In the genomic region with DNA sequence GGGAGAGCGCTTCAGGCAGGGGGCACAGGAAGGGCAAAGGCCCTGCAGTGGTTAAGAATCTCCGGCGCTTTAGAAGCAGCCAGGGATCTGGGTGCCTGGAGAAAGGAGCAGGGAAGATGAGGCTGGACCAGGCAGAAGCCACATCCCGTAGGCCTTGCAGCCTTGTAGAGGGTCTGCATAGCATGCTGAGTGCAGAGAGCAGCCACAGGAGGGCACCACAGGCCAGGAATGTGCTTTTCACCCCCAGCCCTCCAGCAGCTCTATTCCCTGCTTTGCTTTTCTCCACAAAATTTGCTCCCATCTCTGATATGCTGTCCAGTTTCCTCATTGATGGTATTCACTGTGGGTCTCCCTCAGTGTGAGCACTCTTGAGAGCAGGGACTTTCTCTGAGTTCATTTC, we compare ENCODE assay signal across 1 cellular context.
TF ChIP-seq lines count a peak whose summit lies in the region.

No MANE protein-coding gene starts in this region.

TF ChIP-seq in HepG2, 621 proteins besides CTCF, POLR2A, EP300 and RAD21:
- TF ChIP-seq, protein P1, sequence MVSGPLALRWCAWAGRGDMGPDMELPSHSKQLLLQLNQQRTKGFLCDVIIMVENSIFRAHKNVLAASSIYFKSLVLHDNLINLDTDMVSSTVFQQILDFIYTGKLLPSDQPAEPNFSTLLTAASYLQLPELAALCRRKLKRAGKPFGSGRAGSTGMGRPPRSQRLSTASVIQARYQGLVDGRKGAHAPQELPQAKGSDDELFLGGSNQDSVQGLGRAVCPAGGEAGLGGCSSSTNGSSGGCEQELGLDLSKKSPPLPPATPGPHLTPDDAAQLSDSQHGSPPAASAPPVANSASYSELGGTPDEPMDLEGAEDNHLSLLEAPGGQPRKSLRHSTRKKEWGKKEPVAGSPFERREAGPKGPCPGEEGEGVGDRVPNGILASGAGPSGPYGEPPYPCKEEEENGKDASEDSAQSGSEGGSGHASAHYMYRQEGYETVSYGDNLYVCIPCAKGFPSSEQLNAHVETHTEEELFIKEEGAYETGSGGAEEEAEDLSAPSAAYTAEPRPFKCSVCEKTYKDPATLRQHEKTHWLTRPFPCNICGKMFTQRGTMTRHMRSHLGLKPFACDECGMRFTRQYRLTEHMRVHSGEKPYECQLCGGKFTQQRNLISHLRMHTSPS (CRISPR knock-in tag; IDR thresholded peaks at IDR 0.05; ENCODE audit: low read depth), result no peak
- TF ChIP-seq RBM39 (IDR thresholded peaks at IDR 0.05; ENCODE audit: low read depth, low read length, poor library complexity, severe bottlenecking) (no peak), MED13 (CRISPR knock-in tag; IDR thresholded peaks at IDR 0.05) (no peak), XRCC5 (optimal IDR thresholded peaks at IDR 0.05; ENCODE audit: low read length) (peak; percentile 65), HOXA3 (CRISPR knock-in tag; IDR thresholded peaks at IDR 0.05) (no peak), RARA (CRISPR knock-in tag; IDR thresholded peaks at IDR 0.05) (no peak), KDM2A (CRISPR knock-in tag; IDR thresholded peaks at IDR 0.05; ENCODE audit: borderline replicate concordance, low read depth) (peak; percentile 38; the same call in 1 of the 2 replicates), RFXAP (CRISPR knock-in tag; IDR thresholded peaks at IDR 0.05; ENCODE audit: borderline replicate concordance) (no peak), SOX13 (IDR thresholded peaks at IDR 0.05) (no peak), SOX13 (CRISPR knock-in tag; conservative IDR thresholded peaks at IDR 0.05 in 1 of 2, IDR thresholded peaks at IDR 0.05 in 1 of 2) (no peak), ZFX (CRISPR knock-in tag; IDR thresholded peaks at IDR 0.05; ENCODE audit: low read depth) (peak; percentile 51), ZNF546 (CRISPR knock-in tag; conservative IDR thresholded peaks at IDR 0.05) (no peak), ZSCAN25 (CRISPR knock-in tag; IDR thresholded peaks at IDR 0.05) (no peak), ISL2 (CRISPR knock-in tag; IDR thresholded peaks at IDR 0.05) (no peak), TEAD3 (CRISPR knock-in tag; optimal IDR thresholded peaks at IDR 0.05; ENCODE audit: borderline replicate concordance) (peak; percentile 89), STAG1 (CRISPR knock-in tag; IDR thresholded peaks at IDR 0.05) (peak; percentile 83), SPEN (CRISPR knock-in tag; IDR thresholded peaks at IDR 0.05; ENCODE audit: low read depth) (0 out of 2 replicates have a peak, but pooled peaks have one; percentile 17), SMC3 (IDR thresholded peaks at IDR 0.05; ENCODE audit: low read length) (peak; percentile 70), ZNF614 (CRISPR knock-in tag; IDR thresholded peaks at IDR 0.05; ENCODE audit: borderline replicate concordance) (no peak), ZNF644 (CRISPR knock-in tag; IDR thresholded peaks at IDR 0.05; ENCODE audit: low read depth) (no peak)
- TF ChIP-seq, protein P2, sequence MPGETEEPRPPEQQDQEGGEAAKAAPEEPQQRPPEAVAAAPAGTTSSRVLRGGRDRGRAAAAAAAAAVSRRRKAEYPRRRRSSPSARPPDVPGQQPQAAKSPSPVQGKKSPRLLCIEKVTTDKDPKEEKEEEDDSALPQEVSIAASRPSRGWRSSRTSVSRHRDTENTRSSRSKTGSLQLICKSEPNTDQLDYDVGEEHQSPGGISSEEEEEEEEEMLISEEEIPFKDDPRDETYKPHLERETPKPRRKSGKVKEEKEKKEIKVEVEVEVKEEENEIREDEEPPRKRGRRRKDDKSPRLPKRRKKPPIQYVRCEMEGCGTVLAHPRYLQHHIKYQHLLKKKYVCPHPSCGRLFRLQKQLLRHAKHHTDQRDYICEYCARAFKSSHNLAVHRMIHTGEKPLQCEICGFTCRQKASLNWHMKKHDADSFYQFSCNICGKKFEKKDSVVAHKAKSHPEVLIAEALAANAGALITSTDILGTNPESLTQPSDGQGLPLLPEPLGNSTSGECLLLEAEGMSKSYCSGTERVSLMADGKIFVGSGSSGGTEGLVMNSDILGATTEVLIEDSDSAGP (CRISPR knock-in tag; IDR thresholded peaks at IDR 0.05; ENCODE audit: borderline replicate concordance), result peak; percentile 34; the same call in 1 of the 2 replicates
- TF ChIP-seq, protein P3, sequence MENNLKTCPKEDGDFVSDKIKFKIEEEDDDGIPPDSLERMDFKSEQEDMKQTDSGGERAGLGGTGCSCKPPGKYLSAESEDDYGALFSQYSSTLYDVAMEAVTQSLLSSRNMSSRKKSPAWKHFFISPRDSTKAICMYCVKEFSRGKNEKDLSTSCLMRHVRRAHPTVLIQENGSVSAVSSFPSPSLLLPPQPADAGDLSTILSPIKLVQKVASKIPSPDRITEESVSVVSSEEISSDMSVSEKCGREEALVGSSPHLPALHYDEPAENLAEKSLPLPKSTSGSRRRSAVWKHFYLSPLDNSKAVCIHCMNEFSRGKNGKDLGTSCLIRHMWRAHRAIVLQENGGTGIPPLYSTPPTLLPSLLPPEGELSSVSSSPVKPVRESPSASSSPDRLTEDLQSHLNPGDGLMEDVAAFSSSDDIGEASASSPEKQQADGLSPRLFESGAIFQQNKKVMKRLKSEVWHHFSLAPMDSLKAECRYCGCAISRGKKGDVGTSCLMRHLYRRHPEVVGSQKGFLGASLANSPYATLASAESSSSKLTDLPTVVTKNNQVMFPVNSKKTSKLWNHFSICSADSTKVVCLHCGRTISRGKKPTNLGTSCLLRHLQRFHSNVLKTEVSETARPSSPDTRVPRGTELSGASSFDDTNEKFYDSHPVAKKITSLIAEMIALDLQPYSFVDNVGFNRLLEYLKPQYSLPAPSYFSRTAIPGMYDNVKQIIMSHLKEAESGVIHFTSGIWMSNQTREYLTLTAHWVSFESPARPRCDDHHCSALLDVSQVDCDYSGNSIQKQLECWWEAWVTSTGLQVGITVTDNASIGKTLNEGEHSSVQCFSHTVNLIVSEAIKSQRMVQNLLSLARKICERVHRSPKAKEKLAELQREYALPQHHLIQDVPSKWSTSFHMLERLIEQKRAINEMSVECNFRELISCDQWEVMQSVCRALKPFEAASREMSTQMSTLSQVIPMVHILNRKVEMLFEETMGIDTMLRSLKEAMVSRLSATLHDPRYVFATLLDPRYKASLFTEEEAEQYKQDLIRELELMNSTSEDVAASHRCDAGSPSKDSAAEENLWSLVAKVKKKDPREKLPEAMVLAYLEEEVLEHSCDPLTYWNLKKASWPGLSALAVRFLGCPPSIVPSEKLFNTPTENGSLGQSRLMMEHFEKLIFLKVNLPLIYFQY (CRISPR knock-in tag; IDR thresholded peaks at IDR 0.05; ENCODE audit: borderline replicate concordance), result no peak
- TF ChIP-seq, protein P4, sequence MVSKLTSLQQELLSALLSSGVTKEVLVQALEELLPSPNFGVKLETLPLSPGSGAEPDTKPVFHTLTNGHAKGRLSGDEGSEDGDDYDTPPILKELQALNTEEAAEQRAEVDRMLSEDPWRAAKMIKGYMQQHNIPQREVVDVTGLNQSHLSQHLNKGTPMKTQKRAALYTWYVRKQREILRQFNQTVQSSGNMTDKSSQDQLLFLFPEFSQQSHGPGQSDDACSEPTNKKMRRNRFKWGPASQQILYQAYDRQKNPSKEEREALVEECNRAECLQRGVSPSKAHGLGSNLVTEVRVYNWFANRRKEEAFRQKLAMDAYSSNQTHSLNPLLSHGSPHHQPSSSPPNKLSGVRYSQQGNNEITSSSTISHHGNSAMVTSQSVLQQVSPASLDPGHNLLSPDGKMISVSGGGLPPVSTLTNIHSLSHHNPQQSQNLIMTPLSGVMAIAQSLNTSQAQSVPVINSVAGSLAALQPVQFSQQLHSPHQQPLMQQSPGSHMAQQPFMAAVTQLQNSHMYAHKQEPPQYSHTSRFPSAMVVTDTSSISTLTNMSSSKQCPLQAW (CRISPR knock-in tag; IDR thresholded peaks at IDR 0.05), result 0 out of 2 replicates have a peak, but pooled peaks have one; percentile 39
- TF ChIP-seq, protein P5, sequence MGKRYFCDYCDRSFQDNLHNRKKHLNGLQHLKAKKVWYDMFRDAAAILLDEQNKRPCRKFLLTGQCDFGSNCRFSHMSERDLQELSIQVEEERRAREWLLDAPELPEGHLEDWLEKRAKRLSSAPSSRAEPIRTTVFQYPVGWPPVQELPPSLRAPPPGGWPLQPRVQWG (CRISPR knock-in tag; IDR thresholded peaks at IDR 0.05; ENCODE audit: borderline replicate concordance, low read depth), result no peak
- TF ChIP-seq, protein P6, sequence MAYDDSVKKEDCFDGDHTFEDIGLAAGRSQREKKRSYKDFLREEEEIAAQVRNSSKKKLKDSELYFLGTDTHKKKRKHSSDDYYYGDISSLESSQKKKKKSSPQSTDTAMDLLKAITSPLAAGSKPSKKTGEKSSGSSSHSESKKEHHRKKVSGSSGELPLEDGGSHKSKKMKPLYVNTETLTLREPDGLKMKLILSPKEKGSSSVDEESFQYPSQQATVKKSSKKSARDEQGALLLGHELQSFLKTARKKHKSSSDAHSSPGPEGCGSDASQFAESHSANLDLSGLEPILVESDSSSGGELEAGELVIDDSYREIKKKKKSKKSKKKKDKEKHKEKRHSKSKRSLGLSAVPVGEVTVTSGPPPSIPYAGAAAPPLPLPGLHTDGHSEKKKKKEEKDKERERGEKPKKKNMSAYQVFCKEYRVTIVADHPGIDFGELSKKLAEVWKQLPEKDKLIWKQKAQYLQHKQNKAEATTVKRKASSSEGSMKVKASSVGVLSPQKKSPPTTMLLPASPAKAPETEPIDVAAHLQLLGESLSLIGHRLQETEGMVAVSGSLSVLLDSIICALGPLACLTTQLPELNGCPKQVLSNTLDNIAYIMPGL (CRISPR knock-in tag; IDR thresholded peaks at IDR 0.05; ENCODE audit: borderline replicate concordance in 1 of 2, low read depth in 1 of 2), result peak in 1 of 2 experiments; percentile 26; a peak in 1 of 4 replicates
- TF ChIP-seq, protein P7, sequence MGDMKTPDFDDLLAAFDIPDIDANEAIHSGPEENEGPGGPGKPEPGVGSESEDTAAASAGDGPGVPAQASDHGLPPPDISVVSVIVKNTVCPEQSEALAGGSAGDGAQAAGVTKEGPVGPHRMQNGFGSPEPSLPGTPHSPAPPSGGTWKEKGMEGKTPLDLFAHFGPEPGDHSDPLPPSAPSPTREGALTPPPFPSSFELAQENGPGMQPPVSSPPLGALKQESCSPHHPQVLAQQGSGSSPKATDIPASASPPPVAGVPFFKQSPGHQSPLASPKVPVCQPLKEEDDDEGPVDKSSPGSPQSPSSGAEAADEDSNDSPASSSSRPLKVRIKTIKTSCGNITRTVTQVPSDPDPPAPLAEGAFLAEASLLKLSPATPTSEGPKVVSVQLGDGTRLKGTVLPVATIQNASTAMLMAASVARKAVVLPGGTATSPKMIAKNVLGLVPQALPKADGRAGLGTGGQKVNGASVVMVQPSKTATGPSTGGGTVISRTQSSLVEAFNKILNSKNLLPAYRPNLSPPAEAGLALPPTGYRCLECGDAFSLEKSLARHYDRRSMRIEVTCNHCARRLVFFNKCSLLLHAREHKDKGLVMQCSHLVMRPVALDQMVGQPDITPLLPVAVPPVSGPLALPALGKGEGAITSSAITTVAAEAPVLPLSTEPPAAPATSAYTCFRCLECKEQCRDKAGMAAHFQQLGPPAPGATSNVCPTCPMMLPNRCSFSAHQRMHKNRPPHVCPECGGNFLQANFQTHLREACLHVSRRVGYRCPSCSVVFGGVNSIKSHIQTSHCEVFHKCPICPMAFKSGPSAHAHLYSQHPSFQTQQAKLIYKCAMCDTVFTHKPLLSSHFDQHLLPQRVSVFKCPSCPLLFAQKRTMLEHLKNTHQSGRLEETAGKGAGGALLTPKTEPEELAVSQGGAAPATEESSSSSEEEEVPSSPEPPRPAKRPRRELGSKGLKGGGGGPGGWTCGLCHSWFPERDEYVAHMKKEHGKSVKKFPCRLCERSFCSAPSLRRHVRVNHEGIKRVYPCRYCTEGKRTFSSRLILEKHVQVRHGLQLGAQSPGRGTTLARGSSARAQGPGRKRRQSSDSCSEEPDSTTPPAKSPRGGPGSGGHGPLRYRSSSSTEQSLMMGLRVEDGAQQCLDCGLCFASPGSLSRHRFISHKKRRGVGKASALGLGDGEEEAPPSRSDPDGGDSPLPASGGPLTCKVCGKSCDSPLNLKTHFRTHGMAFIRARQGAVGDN (CRISPR knock-in tag; IDR thresholded peaks at IDR 0.05), result peak; percentile 22; the same call in 1 of the 2 replicates
- TF ChIP-seq, protein P8, sequence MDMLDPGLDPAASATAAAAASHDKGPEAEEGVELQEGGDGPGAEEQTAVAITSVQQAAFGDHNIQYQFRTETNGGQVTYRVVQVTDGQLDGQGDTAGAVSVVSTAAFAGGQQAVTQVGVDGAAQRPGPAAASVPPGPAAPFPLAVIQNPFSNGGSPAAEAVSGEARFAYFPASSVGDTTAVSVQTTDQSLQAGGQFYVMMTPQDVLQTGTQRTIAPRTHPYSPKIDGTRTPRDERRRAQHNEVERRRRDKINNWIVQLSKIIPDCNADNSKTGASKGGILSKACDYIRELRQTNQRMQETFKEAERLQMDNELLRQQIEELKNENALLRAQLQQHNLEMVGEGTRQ (IDR thresholded peaks at IDR 0.05; ENCODE audit: low read depth, low read length), result no peak
- TF ChIP-seq, protein P8 (CRISPR knock-in tag; IDR thresholded peaks at IDR 0.05; ENCODE audit: borderline replicate concordance), result no peak
